ENCODE assay signal across 9 cellular contexts in genomic region chr11:123020968-123021367, GRCh38. TPM values are rescaled to one million over a fixed set of nuclear protein-coding genes. Genes with fewer than 3 reads are reported as not detected.
DNase-seq lines count a peak whose midpoint lies in the region; ATAC-seq and TF ChIP-seq lines count a peak whose summit lies in the region.
"Had no signal": no experiment of that assay in that cellular context is flagged by ENCODE, and none has a peak within 500 bp of the region (broad histone marks: within the 10 kb centered on the region; RNA-seq: fewer than 3 reads in every experiment).

No MANE protein-coding gene starts in this region.

- ATAC-seq in natural killer cell (peak; percentile 68 to 74 (median 70)), HG02798 (IDR thresholded peaks at IDR 0.05; ENCODE audit: poor library complexity, unreplicated experiment) (peak; percentile 70), HG03571 (IDR thresholded peaks at IDR 0.05; ENCODE audit: unreplicated experiment) (no peak)
- no peak for ATAC-seq in natural killer cell treated with Interleukin-12 subunit alpha and Interleukin-12 subunit beta and Interleukin-15 and Interleukin-18, amount 100 ng/mL, for 72 hours
- ATAC-seq in activated CD8-positive, alpha-beta T cell treated with anti-CD3 and anti-CD28 coated beads for 36 hours: peak; percentile 86

- H3K36me3 Mint-ChIP-seq in natural killer cell: no peaks in the 10 kb centered on the region
- H3K36me3 Mint-ChIP-seq in natural killer cell treated with Interleukin-12 subunit alpha and Interleukin-12 subunit beta and Interleukin-15 and Interleukin-18, amount 100 ng/mL, for 72 hours: no peaks in the 10 kb centered on the region
- no peaks in the 10 kb centered on the region for H3K36me3 Mint-ChIP-seq in activated CD8-positive, alpha-beta T cell treated with anti-CD3 and anti-CD28 coated beads for 36 hours (ENCODE audit: low read depth)

- intact Hi-C loops in natural killer cell (cut with micrococcal nuclease): no loop called here
- intact Hi-C loops in activated CD8-positive, alpha-beta T cell treated with anti-CD3 and anti-CD28 coated beads for 36 hours (cut with micrococcal nuclease): loop anchor here (5.0 to 10.0 kb wide), 2 partner anchors 154 to 396 kb away; no protein-coding TSS in a partner anchor

- H3K27ac Mint-ChIP-seq in natural killer cell: no peak overlapping the region
- no peak overlapping the region for H3K27ac Mint-ChIP-seq in natural killer cell treated with Interleukin-12 subunit alpha and Interleukin-12 subunit beta and Interleukin-15 and Interleukin-18, amount 100 ng/mL, for 72 hours
- no peak overlapping the region for H3K27ac Mint-ChIP-seq in activated CD8-positive, alpha-beta T cell treated with anti-CD3 and anti-CD28 coated beads for 36 hours

- peaks cover 7% of the 10 kb centered on the region in 2 donors for H3K4me1 Mint-ChIP-seq in natural killer cell
- H3K4me1 Mint-ChIP-seq in natural killer cell treated with Interleukin-12 subunit alpha and Interleukin-12 subunit beta and Interleukin-15 and Interleukin-18, amount 100 ng/mL, for 72 hours (ENCODE audit: low read depth in 2 of 2): peaks cover 5 to 6% of the 10 kb centered on the region in 2 donors
- H3K4me1 Mint-ChIP-seq in activated CD8-positive, alpha-beta T cell treated with anti-CD3 and anti-CD28 coated beads for 36 hours (ENCODE audit: low read depth): peaks cover 8% of the 10 kb centered on the region

- TF ChIP-seq CTCF in natural killer cell (IDR thresholded peaks at IDR 0.05) (peak; percentile 52), foreskin fibroblast (IDR thresholded peaks at IDR 0.05; ENCODE audit: low read depth, low read length) (peak; percentile 82)
- TF ChIP-seq CTCF in activated CD8-positive, alpha-beta T cell treated with anti-CD3 and anti-CD28 coated beads for 36 hours (IDR thresholded peaks at IDR 0.05): peak; percentile 61

- no peak overlapping the region for H3K4me3 ChIP-seq in foreskin fibroblast (ENCODE audit: low read depth in 1 of 2, low read length in 2 of 2)

- no peak overlapping the region for H3K4me3 Mint-ChIP-seq in natural killer cell
- no peak overlapping the region for H3K4me3 Mint-ChIP-seq in natural killer cell treated with Interleukin-12 subunit alpha and Interleukin-12 subunit beta and Interleukin-15 and Interleukin-18, amount 100 ng/mL, for 72 hours
- no peak overlapping the region for H3K4me3 Mint-ChIP-seq in activated CD8-positive, alpha-beta T cell treated with anti-CD3 and anti-CD28 coated beads for 36 hours

- peaks cover 8% of the 10 kb centered on the region in 2 donors for H3K27me3 Mint-ChIP-seq in natural killer cell (ENCODE audit: low read depth in 2 of 2)
- H3K27me3 Mint-ChIP-seq in natural killer cell treated with Interleukin-12 subunit alpha and Interleukin-12 subunit beta and Interleukin-15 and Interleukin-18, amount 100 ng/mL, for 72 hours: peaks cover 15 to 18% of the 10 kb centered on the region in 2 donors
- peaks cover 3% of the 10 kb centered on the region for H3K27me3 Mint-ChIP-seq in activated CD8-positive, alpha-beta T cell treated with anti-CD3 and anti-CD28 coated beads for 36 hours

- CTCF ChIA-PET in activated CD8-positive, alpha-beta T cell treated with anti-CD3 and anti-CD28 coated beads for 36 hours (lab: Charles Lee): interaction anchor here (0.6 to 5.1 kb wide), 52 partner anchors 8 to 392 kb away, joined by 3 to 79 read pairs (median 4); no protein-coding TSS in a partner anchor

- DNase-seq in natural killer cell (no peak), NCI-H345 (lab: John Stamatoyannopoulos, UW) (peak; percentile 59), foreskin fibroblast (peak; percentile 24 to 74)
- DNase-seq in natural killer cell treated with Interleukin-12 subunit alpha and Interleukin-12 subunit beta and Interleukin-15 and Interleukin-18, amount 100 ng/mL, for 72 hours (ENCODE audit: low spot score): no peak
- peak; percentile 52 for DNase-seq in activated CD8-positive, alpha-beta T cell treated with anti-CD3 and anti-CD28 coated beads for 36 hours
- DNase-seq in stimulated activated CD4-positive, alpha-beta T cell treated with anti-CD3 and anti-CD28 coated beads, Interleukin-15, amount 100 ng/mL, for 24 hours: peak; percentile 31

- no peaks in the 10 kb centered on the region for H3K9me3 Mint-ChIP-seq in natural killer cell
- no peaks in the 10 kb centered on the region for H3K9me3 Mint-ChIP-seq in natural killer cell treated with Interleukin-12 subunit alpha and Interleukin-12 subunit beta and Interleukin-15 and Interleukin-18, amount 100 ng/mL, for 72 hours
- no peaks in the 10 kb centered on the region for H3K9me3 Mint-ChIP-seq in activated CD8-positive, alpha-beta T cell treated with anti-CD3 and anti-CD28 coated beads for 36 hours

- POLR2A ChIA-PET in activated CD8-positive, alpha-beta T cell treated with anti-CD3 and anti-CD28 coated beads for 36 hours (lab: Charles Lee): interaction anchor here (0.6 kb wide), 1 partner anchor 158 kb away, joined by 3 read pairs; no protein-coding TSS in a partner anchor

RNA-seq across cellular contexts. Expression of gene BSX, which starts 39.3 kb away (rescaled TPM):
- total RNA-seq in natural killer cell: not detected
- not detected for total RNA-seq in natural killer cell treated with Interleukin-12 subunit alpha and Interleukin-12 subunit beta and Interleukin-15 and Interleukin-18, amount 100 ng/mL, for 72 hours
- total RNA-seq in activated CD8-positive, alpha-beta T cell treated with anti-CD3 and anti-CD28 coated beads for 36 hours: not detected
- total RNA-seq: urinary bladder had no signal

RNA-seq across cellular contexts. Expression of gene HSPA8, which starts 41.0 kb away (rescaled TPM):
- 100 to 1,000 TPM; 577 to 684 (median 633) TPM for total RNA-seq in natural killer cell
- total RNA-seq in natural killer cell treated with Interleukin-12 subunit alpha and Interleukin-12 subunit beta and Interleukin-15 and Interleukin-18, amount 100 ng/mL, for 72 hours: 1,000 to 10,000 TPM; 2,110 to 2,554 TPM
- 1,000 to 10,000 TPM; 2,808 to 2,816 TPM for total RNA-seq in activated CD8-positive, alpha-beta T cell treated with anti-CD3 and anti-CD28 coated beads for 36 hours

Comparison
In these comparisons a context has a peak if more than half of its experiments do, and no peak if none do; other contexts are left out.
1. ATAC-seq: peak in natural killer cell (3 of 3), HG02798 (single experiment) and activated CD8-positive, alpha-beta T cell treated with anti-CD3 and anti-CD28 coated beads for 36 hours (single experiment); none in natural killer cell treated with Interleukin-12 subunit alpha and Interleukin-12 subunit beta and Interleukin-15 and Interleukin-18, amount 100 ng/mL, for 72 hours (0 of 2) and HG03571 (single experiment).
2. DNase-seq: peak in NCI-H345 (single experiment), activated CD8-positive, alpha-beta T cell treated with anti-CD3 and anti-CD28 coated beads for 36 hours (single experiment), foreskin fibroblast (2 of 2) and stimulated activated CD4-positive, alpha-beta T cell treated with anti-CD3 and anti-CD28 coated beads, Interleukin-15, amount 100 ng/mL, for 24 hours (single experiment); none in natural killer cell (single experiment) and natural killer cell treated with Interleukin-12 subunit alpha and Interleukin-12 subunit beta and Interleukin-15 and Interleukin-18, amount 100 ng/mL, for 72 hours (single experiment).
3. Peak in every context shown above with its lines, with median percentiles within 50 percentile points of each other: CTCF ChIP-seq.